Comparison of ENCODE assay signal across 8 cellular contexts in genomic region chr12:6423267-6424007, GRCh38. TPM values are rescaled to one million over a fixed set of nuclear protein-coding genes. Genes with fewer than 3 reads are reported as not detected.
DNase-seq lines count a peak whose midpoint lies in the region; ATAC-seq and TF ChIP-seq lines count a peak whose summit lies in the region.

No MANE protein-coding gene starts in this region.

- WGBS in lung, 2 donors: 5 to 6% methylated on average over 9 of the region's 9 CpGs

- H3K4me1 ChIP-seq in lung (ENCODE audit: control insufficient read depth in 2 of 2, insufficient read depth in 2 of 2, low read length in 2 of 2): no peaks in the 10 kb centered on the region

- no peak overlapping the region for H3K4me3 Mint-ChIP-seq in activated CD4-positive, alpha-beta memory T cell treated with anti-CD3 and anti-CD28 coated beads for 36 hours

- TF ChIP-seq CTCF in GM12872 (IDR thresholded peaks at IDR 0.05; ENCODE audit: insufficient read depth, low read depth, low read length) (peak; percentile 76), lung (IDR thresholded peaks at IDR 0.05; ENCODE audit: control extremely low read depth, extremely low read depth) (peak; percentile 89)

- H3K9me3 ChIP-seq in lung (ENCODE audit: control insufficient read depth in 2 of 2, insufficient read depth in 1 of 2, low read length in 1 of 2): no peaks in the 10 kb centered on the region

- no peak overlapping the region for H3K4me3 ChIP-seq in lung

- peak overlapping the region; percentile 69 for H3K27ac Mint-ChIP-seq in activated CD4-positive, alpha-beta memory T cell treated with anti-CD3 and anti-CD28 coated beads for 36 hours

- peak; percentile 71 for DNase-seq in HuH-7 (ENCODE audit: low spot score)
- peak; percentile 83 to 89 for DNase-seq in NOMO-1 (lab: John Stamatoyannopoulos, UW; ENCODE audit: unreplicated experiment in 2 of 2)
- peak; percentile 86 for DNase-seq in activated CD4-positive, alpha-beta memory T cell treated with anti-CD3 and anti-CD28 coated beads for 36 hours
- peak; percentile 62 for DNase-seq in effector CD8-positive, alpha-beta T cell (lab: John Stamatoyannopoulos, UW)
- peak; percentile 87 for DNase-seq in lung (ENCODE audit: low spot score)
- DNase-seq in stimulated activated CD8-positive, alpha-beta memory T cell treated with anti-CD3 and anti-CD28 coated beads, Interleukin-15, amount 100 ng/mL, for 4 hours (ENCODE audit: low read depth in 2 of 2): peak; percentile 46 to 54

- CTCF ChIA-PET in activated CD4-positive, alpha-beta memory T cell treated with anti-CD3 and anti-CD28 coated beads for 36 hours (lab: Charles Lee): interaction anchor here (0.5 to 7.6 kb wide), 27 partner anchors 9 to 144 kb away, joined by 3 to 288 read pairs (median 5); partner anchors contain the start of genes CD27, GAPDH, MRPL51 and NOP2

- ATAC-seq in lung (ENCODE audit: insufficient read depth, low FRiP score) (peak; percentile 89), HG03097 (IDR thresholded peaks at IDR 0.05; ENCODE audit: low FRiP score, unreplicated experiment) (no peak)

- H3K27ac ChIP-seq in lung (ENCODE audit: low read depth in 1 of 2, low read length in 1 of 2): peak overlapping the region in 1 of 2 donors; percentile 1

- H3K36me3 ChIP-seq in lung (ENCODE audit: control insufficient read depth in 2 of 2, insufficient read depth in 2 of 2, low read length in 2 of 2): no peaks in the 10 kb centered on the region

- peaks cover 43% of the 10 kb centered on the region for H3K4me1 Mint-ChIP-seq in activated CD4-positive, alpha-beta memory T cell treated with anti-CD3 and anti-CD28 coated beads for 36 hours (ENCODE audit: low read depth)

- H3K36me3 Mint-ChIP-seq in activated CD4-positive, alpha-beta memory T cell treated with anti-CD3 and anti-CD28 coated beads for 36 hours: peaks cover 2% of the 10 kb centered on the region

- no peaks in the 10 kb centered on the region for H3K27me3 ChIP-seq in lung (ENCODE audit: control insufficient read depth, insufficient read depth)

- H3K9me3 Mint-ChIP-seq in activated CD4-positive, alpha-beta memory T cell treated with anti-CD3 and anti-CD28 coated beads for 36 hours: no peaks in the 10 kb centered on the region

- POLR2A ChIA-PET in activated CD4-positive, alpha-beta memory T cell treated with anti-CD3 and anti-CD28 coated beads for 36 hours (lab: Charles Lee): interaction anchor here (0.8 to 6.3 kb wide), 7 partner anchors 29 to 135 kb away, joined by 5 to 80 read pairs (median 9); partner anchors contain the start of genes MRPL51, TAPBPL and VAMP1

- intact Hi-C loops in activated CD4-positive, alpha-beta memory T cell treated with anti-CD3 and anti-CD28 coated beads for 36 hours (cut with micrococcal nuclease): loop anchor here (1.0 to 10.0 kb wide), 8 partner anchors 42 to 261 kb away; partner anchors contain the start of genes GAPDH, NCAPD2 and ZNF384

- H3K27me3 Mint-ChIP-seq in activated CD4-positive, alpha-beta memory T cell treated with anti-CD3 and anti-CD28 coated beads for 36 hours: peaks cover 3% of the 10 kb centered on the region

RNA-seq across cellular contexts. Expression of gene CD27, which starts 21.3 kb away (rescaled TPM):
- 10 to 100 TPM; 36.5 to 39.3 TPM for total RNA-seq in activated CD4-positive, alpha-beta memory T cell treated with anti-CD3 and anti-CD28 coated beads for 36 hours
- 1 to 10 TPM; 1.9 to 2.0 TPM for total RNA-seq in lung
- polyA plus RNA-seq in lung: 1 to 10 TPM; 1.5 to 3.1 TPM

RNA-seq across cellular contexts. Expression of gene TAPBPL, which starts 28.4 kb away (rescaled TPM):
- 10 to 100 TPM; 33.4 to 35.0 TPM for total RNA-seq in activated CD4-positive, alpha-beta memory T cell treated with anti-CD3 and anti-CD28 coated beads for 36 hours
- total RNA-seq in lung: 10 to 100 TPM; 27.4 to 28.2 TPM
- 10 to 100 TPM; 11.2 to 26.8 TPM for polyA plus RNA-seq in lung

RNA-seq across cellular contexts. Expression of gene LTBR, which starts 39.5 kb away (rescaled TPM):
- 1 to 10 TPM; 1.5 to 1.9 TPM for total RNA-seq in activated CD4-positive, alpha-beta memory T cell treated with anti-CD3 and anti-CD28 coated beads for 36 hours
- 100 to 1,000 TPM in 1 of 2 donors, 10 to 100 TPM in 1; 52.6 to 134 TPM for total RNA-seq in lung
- polyA plus RNA-seq in lung: 100 to 1,000 TPM; 111 to 134 TPM

RNA-seq across cellular contexts. Expression of gene VAMP1, which starts 47.0 kb away (rescaled TPM):
- total RNA-seq in activated CD4-positive, alpha-beta memory T cell treated with anti-CD3 and anti-CD28 coated beads for 36 hours: 10 to 100 TPM; 27.7 to 30.2 TPM
- total RNA-seq in lung: 10 to 100 TPM in 1 of 2 donors, 1 to 10 TPM in 1; 7.5 to 14.1 TPM
- 1 to 10 TPM; 4.7 to 5.1 TPM for polyA plus RNA-seq in lung

RNA-seq across cellular contexts. Expression of gene SCNN1A, which starts 48.1 kb away (rescaled TPM):
- total RNA-seq in activated CD4-positive, alpha-beta memory T cell treated with anti-CD3 and anti-CD28 coated beads for 36 hours: under 1 TPM; 0.17 to 0.26 TPM
- 100 to 1,000 TPM; 122 to 312 TPM for total RNA-seq in lung
- 100 to 1,000 TPM in 1 of 2 donors, 10 to 100 TPM in 1; 86.6 to 129 TPM for polyA plus RNA-seq in lung

Comparison
In these comparisons a context has a peak if more than half of its experiments do, and no peak if none do; other contexts are left out.
1. RNA of gene CD27, which starts 21.3 kb away (total RNA-seq): 36.5 to 39.3 TPM in activated CD4-positive, alpha-beta memory T cell treated with anti-CD3 and anti-CD28 coated beads for 36 hours; 1.9 to 2.0 TPM in lung; every median in the first group is over 10 times any median in the second.
2. RNA of gene LTBR, which starts 39.5 kb away (total RNA-seq): 52.6 to 134 TPM in lung; 1.5 to 1.9 TPM in activated CD4-positive, alpha-beta memory T cell treated with anti-CD3 and anti-CD28 coated beads for 36 hours; every median in the first group is over 10 times any median in the second.
3. Peak in every context shown above with its lines, with median percentiles within 50 percentile points of each other: DNase-seq.